ENCODE assay signal across 11 cellular contexts in the genomic region with DNA sequence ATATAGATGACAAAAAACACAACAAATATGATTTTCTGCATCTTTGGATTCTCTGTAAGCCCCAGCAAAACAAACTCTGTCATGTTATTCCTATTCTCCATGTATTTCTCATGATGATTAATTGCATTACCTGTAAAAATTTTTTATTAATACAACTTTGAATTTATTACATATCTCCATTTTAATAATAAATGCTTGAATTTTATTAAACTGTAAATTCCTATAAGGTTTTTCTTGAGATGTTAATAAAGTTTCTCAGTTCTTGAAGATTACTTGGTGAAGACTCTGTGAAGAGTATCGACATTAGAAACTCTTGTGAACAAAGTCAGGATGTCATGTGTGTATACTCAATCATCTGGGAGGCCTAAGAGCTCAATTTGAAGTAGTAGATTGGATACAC.
"Had no signal": no experiment of that assay in that cellular context is flagged by ENCODE, and none has a peak within 500 bp of the region (broad histone marks: within the 10 kb centered on the region; RNA-seq: fewer than 3 reads in every experiment).

A gene (minus strand): TSS at position 101 of the 400 bp plus-strand sequence. CDS start 0 bp downstream, at position 101.

- ATAC-seq: effector memory CD8-positive, alpha-beta T cell; esophagus mucosa; foreskin keratinocyte; gastrocnemius medialis; gastroesophageal sphincter; heart left ventricle; heart right ventricle had no signal

- FAIRE-seq: colon, endometrium, endothelial cell of umbilical vein, frontal cortex had no signal
